In genomic region chr3:23919628-23920027, GRCh38 we compare ENCODE assay signal across 12 cellular contexts. TPM values are rescaled to one million over a fixed set of nuclear protein-coding genes. Genes with fewer than 3 reads are reported as not detected.
DNase-seq lines count a peak whose midpoint lies in the region; ATAC-seq and TF ChIP-seq lines count a peak whose summit lies in the region.
"Had no signal": no experiment of that assay in that cellular context is flagged by ENCODE, and none has a peak within 500 bp of the region (broad histone marks: within the 10 kb centered on the region; RNA-seq: fewer than 3 reads in every experiment).

No MANE protein-coding gene starts in this region.

- no peak for DNase-seq in MG63
- no peak for DNase-seq in adipocyte (ENCODE audit: low read depth)
- no peak for DNase-seq in GM19238 (ENCODE audit: insufficient read length, low spot score)
- DNase-seq in GM20000 (ENCODE audit: low spot score) = no peak
- DNase-seq: activated CD4-positive, CD25-positive, alpha-beta regulatory T cell treated with anti-CD3 and anti-CD28 coated beads, Interleukin-2, amount 50 U/mL, for 72 hours; DND-41; hypothalamus; KBM-7; small intestine had no signal

- H4K20me1 ChIP-seq in DOHH2 (ENCODE audit: control insufficient read depth, insufficient read depth, low read depth, low read length) = peaks cover 14% of the 10 kb centered on the region

- H3K27me3 ChIP-seq in DOHH2 (ENCODE audit: control insufficient read depth, low read length) (no peaks in the 10 kb centered on the region), MG63 (no peaks in the 10 kb centered on the region), adipocyte (replicated peaks; ENCODE audit: control insufficient read depth, insufficient read depth, low read length) (no peaks in the 10 kb centered on the region)

- TF ChIP-seq POLR2A in GM18505 (IDR thresholded peaks at IDR 0.05; ENCODE audit: borderline replicate concordance, extremely low read depth, insufficient read depth, insufficient read length) = no peak

- H3K79me2 ChIP-seq in DOHH2 (ENCODE audit: control insufficient read depth, low read length) = peaks cover 41% of the 10 kb centered on the region

- H3K4me1 Mint-ChIP-seq in nephron = peaks cover 47% of the 10 kb centered on the region

- H3F3A ChIP-seq in DOHH2 (ENCODE audit: control insufficient read depth, insufficient read depth) = peaks cover 51% of the 10 kb centered on the region

- H3K9me3 ChIP-seq in DOHH2 (ENCODE audit: control insufficient read depth, insufficient read depth, low read length) (no peaks in the 10 kb centered on the region), MG63 (no peaks in the 10 kb centered on the region), adipocyte (ENCODE audit: control insufficient read depth, low read length) (no peaks in the 10 kb centered on the region)

- no peaks in the 10 kb centered on the region for H3K9me3 Mint-ChIP-seq in nephron

- H3K36me3 ChIP-seq in DOHH2 (ENCODE audit: control insufficient read depth, low read length) (peaks cover 45% of the 10 kb centered on the region), MG63 (peaks cover 38% of the 10 kb centered on the region), adipocyte (ENCODE audit: control insufficient read depth, insufficient read depth, low read length, severe bottlenecking) (peaks cover 34% of the 10 kb centered on the region)

- TF ChIP-seq CTCF in DOHH2 (IDR thresholded peaks at IDR 0.05; ENCODE audit: low read depth, low read length, poor library complexity, severe bottlenecking) (no peak), nephron (IDR thresholded peaks at IDR 0.05; ENCODE audit: unreplicated experiment in 3 of 3) (no peak), GM20000 (IDR thresholded peaks at IDR 0.05; ENCODE audit: extremely low read depth, missing control alignments) (no peak)

- H3K4me3 ChIP-seq in DOHH2 (ENCODE audit: low read length) (peak overlapping the region; percentile 21; the same call in 1 of the 2 replicates), MG63 (peak overlapping the region; percentile 96), adipocyte (ENCODE audit: low read length) (peak overlapping the region; percentile 97)

- H3K9ac ChIP-seq in adipocyte (ENCODE audit: low read length) = no peak overlapping the region

- no peak overlapping the region for H3K27ac Mint-ChIP-seq in nephron

- H3K9me2 ChIP-seq in DOHH2 (replicated peaks; ENCODE audit: control insufficient read depth, low read length) = no peaks in the 10 kb centered on the region

- peak overlapping the region; percentile 92 for H3K4me2 ChIP-seq in DOHH2 (ENCODE audit: low read length)

- peaks cover 61% of the 10 kb centered on the region for H3K36me3 Mint-ChIP-seq in nephron (ENCODE audit: low read depth)

- H3K4me3 Mint-ChIP-seq in nephron = peak overlapping the region; percentile 100

- H3K27me3 Mint-ChIP-seq in nephron (ENCODE audit: low read depth) = no peaks in the 10 kb centered on the region

- peak overlapping the region; percentile 11; the same call in 1 of the 2 replicates for H3K27ac ChIP-seq in DOHH2 (ENCODE audit: low read depth, low read length)

- peaks cover 32% of the 10 kb centered on the region for H3K4me1 ChIP-seq in DOHH2 (ENCODE audit: control insufficient read depth, low read length)
- peaks cover 37% of the 10 kb centered on the region for H3K4me1 ChIP-seq in adipocyte (ENCODE audit: control insufficient read depth, insufficient read depth, low read length)

- no peak for ATAC-seq in GM18505 (IDR thresholded peaks at IDR 0.05; ENCODE audit: unreplicated experiment)

RNA-seq across cellular contexts. Expression of gene RPL15, which starts 2.7 kb away (rescaled TPM):
- 2,383 and 4,340 TPM in 2 replicates for total RNA-seq in MG63 (2014; rRNA removed; shearing (Covaris generic); ENCODE audit: low replicate concordance)

RNA-seq across cellular contexts. Expression of gene NKIRAS1, which starts 2.8 kb away (rescaled TPM):
- 9.9 and 12.9 TPM in 2 replicates for total RNA-seq in MG63 (2014; rRNA removed; shearing (Covaris generic); ENCODE audit: low replicate concordance)

RNA-seq across cellular contexts. Expression of gene NR1D2, which starts 25.5 kb away (rescaled TPM):
- 5.9 and 9.7 TPM in 2 replicates for total RNA-seq in MG63 (2014; rRNA removed; shearing (Covaris generic); ENCODE audit: low replicate concordance)

Comparison
In these comparisons a context has a peak if more than half of its experiments do, and no peak if none do; other contexts are left out.
1. H3K4me3 ChIP-seq: peak in every context shown above with its lines; median percentile 97 in adipocyte; 96 in MG63; 21 in DOHH2.